Comparison of ENCODE assay signal across 21 cellular contexts in genomic region chr4:43113196-43113595, GRCh38.
"Had no signal": no experiment of that assay in that cellular context is flagged by ENCODE, and none has a peak within 500 bp of the region (broad histone marks: within the 10 kb centered on the region; RNA-seq: fewer than 3 reads in every experiment).

No MANE protein-coding gene starts in this region.

- H3K27me3 ChIP-seq: esophagus muscularis mucosa, foreskin keratinocyte, heart left ventricle, right atrium auricular region, tibial nerve had no signal

- H2AFZ ChIP-seq: parathyroid adenoma had no signal

- H3K27ac ChIP-seq: esophagus muscularis mucosa, foreskin keratinocyte, heart left ventricle, parathyroid adenoma, right atrium auricular region, tibial nerve had no signal

- H3K9me3 ChIP-seq: esophagus muscularis mucosa, heart left ventricle, right atrium auricular region, tibial nerve had no signal

- H3K36me3 ChIP-seq: esophagus muscularis mucosa, heart left ventricle, right atrium auricular region, tibial nerve had no signal

- ATAC-seq: activated naive CD4-positive, alpha-beta T cell treated with anti-CD3 and anti-CD28 coated beads, Interleukin-2, amount 50 U/mL, for 72 hours; activated T-cell treated with anti-CD3 and anti-CD28 coated beads, Interleukin-2, amount 50 U/mL, for 72 hours; foreskin keratinocyte; heart left ventricle; left ventricle myocardium superior had no signal

- H3K4me3 ChIP-seq: esophagus muscularis mucosa, heart left ventricle, right atrium auricular region, tibial nerve had no signal

- H3K4me1 ChIP-seq: esophagus muscularis mucosa, foreskin keratinocyte, heart left ventricle, parathyroid adenoma, right atrium auricular region, tibial nerve had no signal

- H3K79me2 ChIP-seq: parathyroid adenoma had no signal

- DNase-seq: activated CD4-positive, alpha-beta T cell treated with anti-CD3 and anti-CD28 coated beads for 4 hours; activated CD4-positive, alpha-beta T cell treated with anti-CD3 and anti-CD28 coated beads, Interleukin-2, amount 50 U/mL, for 4 hours; activated naive CD4-positive, alpha-beta T cell; activated T-cell treated with anti-CD3 and anti-CD28 coated beads for 4 hours; activated T-cell treated with anti-CD3 and anti-CD28 coated beads, Interleukin-2, amount 50 U/mL, for 72 hours; foreskin keratinocyte; heart left ventricle; left ventricle myocardium superior; mammary epithelial cell; naive B cell; nephron progenitor cell; nucleus accumbens; stimulated activated CD4-positive, alpha-beta T cell treated with anti-CD3 and anti-CD28 coated beads, Interleukin-15, amount 100 ng/mL, for 24 hours; stimulated activated CD4-positive, alpha-beta T cell treated with anti-CD3 and anti-CD28 coated beads, Interleukin-2, amount 100 ng/mL, for 24 hours; stimulated activated naive CD4-positive, alpha-beta T cell; T-helper 1 cell had no signal
